In the genomic region with DNA sequence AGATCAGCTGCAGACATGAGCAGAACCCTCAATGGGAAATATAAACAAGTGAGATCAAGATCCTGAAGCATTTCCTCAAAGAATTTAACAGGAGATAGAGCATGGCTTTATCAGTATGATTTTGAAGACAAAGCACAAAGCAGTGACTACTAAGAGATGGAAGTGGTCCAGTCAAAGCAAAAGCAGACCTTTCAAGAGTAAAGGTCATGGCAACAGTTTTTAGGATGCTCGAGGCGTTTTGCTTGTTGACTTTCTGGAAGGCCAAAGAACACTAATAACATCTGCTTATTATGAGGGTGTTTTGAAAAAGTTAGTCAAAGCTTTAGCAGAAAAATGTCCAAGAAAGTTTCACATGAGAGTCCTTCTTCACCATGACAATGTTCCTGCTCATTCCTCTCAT, we compare ENCODE assay signal across 23 cellular contexts.
"Had no signal": no experiment of that assay in that cellular context is flagged by ENCODE, and none has a peak within 500 bp of the region (broad histone marks: within the 10 kb centered on the region; RNA-seq: fewer than 3 reads in every experiment).

No MANE protein-coding gene starts in this region.

- H3K4me2 ChIP-seq: neural progenitor cell had no signal

- H3K27ac Mint-ChIP-seq: activated CD4-positive, alpha-beta T cell treated with anti-CD3 and anti-CD28 coated beads for 36 hours; activated naive CD4-positive, alpha-beta T cell treated with anti-CD3 and anti-CD28 coated beads, Interleukin-2, amount 10 ng/mL, durations not matched to agents 7 days and 5 days; natural killer cell; neural progenitor cell; T-cell; T-helper 2 cell treated with Interferon-gamma antibody and Interleukin-4, amounts not matched to agents 5 μg/mL and 100 μg/mL, for 36 hours had no signal

- H3K27me3 Mint-ChIP-seq: activated CD4-positive, alpha-beta T cell treated with anti-CD3 and anti-CD28 coated beads for 36 hours; activated naive CD4-positive, alpha-beta T cell treated with anti-CD3 and anti-CD28 coated beads, Interleukin-2, amount 10 ng/mL, durations not matched to agents 7 days and 5 days; central memory CD8-positive, alpha-beta T cell; T-cell had no signal

- H3K9me3 Mint-ChIP-seq: activated naive CD4-positive, alpha-beta T cell treated with anti-CD3 and anti-CD28 coated beads, Interleukin-2, amount 10 ng/mL, durations not matched to agents 7 days and 5 days; central memory CD8-positive, alpha-beta T cell; natural killer cell; neural progenitor cell; T-cell; T-helper 2 cell treated with Interferon-gamma antibody and Interleukin-4, amounts not matched to agents 5 μg/mL and 100 μg/mL, for 36 hours had no signal

- H3K9me3 ChIP-seq: left ventricle myocardium inferior, psoas muscle, tibial nerve had no signal

- H2AFZ ChIP-seq: neural progenitor cell, parathyroid adenoma had no signal

- ATAC-seq: activated CD4-positive, alpha-beta T cell treated with anti-CD3 and anti-CD28 coated beads for 36 hours; natural killer cell; psoas muscle; T-cell had no signal

- H3K79me2 ChIP-seq: parathyroid adenoma had no signal

- H3K27me3 ChIP-seq: neural progenitor cell, tibial nerve had no signal

- H3K4me1 Mint-ChIP-seq: activated CD4-positive, alpha-beta T cell treated with anti-CD3 and anti-CD28 coated beads for 36 hours; activated naive CD4-positive, alpha-beta T cell treated with anti-CD3 and anti-CD28 coated beads, Interleukin-2, amount 10 ng/mL, durations not matched to agents 7 days and 5 days; central memory CD8-positive, alpha-beta T cell; natural killer cell; neural progenitor cell; T-cell had no signal

- H3K36me3 Mint-ChIP-seq: activated naive CD4-positive, alpha-beta T cell treated with anti-CD3 and anti-CD28 coated beads, Interleukin-2, amount 10 ng/mL, durations not matched to agents 7 days and 5 days; natural killer cell; neural progenitor cell; T-cell had no signal

- H3K4me3 Mint-ChIP-seq: activated CD4-positive, alpha-beta T cell treated with anti-CD3 and anti-CD28 coated beads for 36 hours; activated naive CD4-positive, alpha-beta T cell treated with anti-CD3 and anti-CD28 coated beads, Interleukin-2, amount 10 ng/mL, durations not matched to agents 7 days and 5 days; central memory CD8-positive, alpha-beta T cell; natural killer cell; neural progenitor cell; T-cell; T-helper 2 cell treated with Interferon-gamma antibody and Interleukin-4, amounts not matched to agents 5 μg/mL and 100 μg/mL, for 36 hours had no signal

- H3K36me3 ChIP-seq: left ventricle myocardium inferior, neural progenitor cell, tibial nerve had no signal

- H3K27ac ChIP-seq: left ventricle myocardium inferior, neural progenitor cell, parathyroid adenoma, psoas muscle, tibial nerve had no signal

- DNase-seq: activated CD4-positive, alpha-beta T cell treated with anti-CD3 and anti-CD28 coated beads for 36 hours; activated CD4-positive, alpha-beta T cell treated with anti-CD3 and anti-CD28 coated beads, Interleukin-2, amount 50 U/mL, for 4 hours; activated CD4-positive, CD25-positive, alpha-beta regulatory T cell; activated CD8-positive, alpha-beta memory T cell treated with anti-CD3 and anti-CD28 coated beads for 24 hours; activated effector memory CD4-positive, alpha-beta T cell treated with anti-CD3 and anti-CD28 coated beads, Interleukin-2, amount 50 U/mL, for 16 hours; activated naive CD4-positive, alpha-beta T cell treated with anti-CD3 and anti-CD28 coated beads, Interleukin-2, amount 10 ng/mL, durations not matched to agents 7 days and 5 days; amygdala; dermis blood vessel endothelial cell; effector CD4-positive, alpha-beta T cell; left ventricle myocardium inferior; mesendoderm; natural killer cell; occipital lobe; psoas muscle; stimulated activated CD4-positive, alpha-beta T cell treated with anti-CD3 and anti-CD28 coated beads, Interleukin-15, amount 100 ng/mL, for 24 hours; stimulated activated naive CD4-positive, alpha-beta T cell; T-cell had no signal

- H3K4me1 ChIP-seq: left ventricle myocardium inferior, neural progenitor cell, parathyroid adenoma, psoas muscle had no signal

- H3K9ac ChIP-seq: neural progenitor cell, parathyroid adenoma had no signal

- H3K4me3 ChIP-seq: left ventricle myocardium inferior, lung, neural progenitor cell, psoas muscle, tibial nerve had no signal
